In the genomic region with DNA sequence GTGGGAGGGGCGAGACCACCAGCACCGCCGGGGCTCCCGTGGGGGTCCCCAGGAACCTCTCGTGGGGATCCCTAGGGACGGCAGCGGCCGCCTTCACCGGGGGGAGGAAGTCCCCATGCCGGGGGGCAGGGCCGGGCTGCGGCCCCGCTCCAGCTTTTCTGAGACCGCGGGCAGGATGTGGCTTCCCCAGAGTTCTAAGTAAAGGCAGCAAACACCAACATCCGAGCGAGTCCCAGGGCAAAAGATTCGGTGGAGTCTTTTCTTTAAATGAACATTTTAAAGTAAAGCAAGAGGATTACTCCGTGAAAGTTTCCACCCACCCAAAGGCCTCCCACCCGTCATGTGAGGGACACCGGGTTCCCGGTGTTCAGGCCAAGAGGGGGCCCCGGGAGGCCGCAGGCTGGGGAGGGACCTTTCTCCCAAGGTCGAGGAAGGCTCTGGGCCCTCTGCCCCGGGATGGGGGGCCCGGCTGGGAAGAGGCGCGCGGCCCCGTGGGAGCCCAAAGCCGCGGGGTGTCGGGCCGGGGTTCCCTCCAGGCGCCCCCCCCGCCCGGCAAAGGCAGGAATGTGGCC, we compare ENCODE assay signal across 8 cellular contexts. TPM values are rescaled to one million over a fixed set of nuclear protein-coding genes. Genes with fewer than 3 reads are reported as not detected.
DNase-seq lines count a peak whose midpoint lies in the region; FAIRE-seq and TF ChIP-seq lines count a peak whose summit lies in the region.

No MANE protein-coding gene starts in this region.

- peaks cover 6% of the 10 kb centered on the region for H3K4me1 ChIP-seq in iPS-15b (ENCODE audit: control insufficient read depth, insufficient read depth, low read length)

- H3K36me3 Mint-ChIP-seq in activated naive CD8-positive, alpha-beta T cell treated with anti-CD3 and anti-CD28 coated beads for 36 hours: peaks cover 2% of the 10 kb centered on the region

- H3K4me1 Mint-ChIP-seq in activated naive CD8-positive, alpha-beta T cell treated with anti-CD3 and anti-CD28 coated beads for 36 hours: peaks cover 7% of the 10 kb centered on the region

- FAIRE-seq in GM12892 (lab: Jason Lieb, UNC): no peak

- no peaks in the 10 kb centered on the region for H3K27me3 Mint-ChIP-seq in activated naive CD8-positive, alpha-beta T cell treated with anti-CD3 and anti-CD28 coated beads for 36 hours

- H3K36me3 ChIP-seq in iPS-15b (ENCODE audit: control insufficient read depth, insufficient read depth, low read length): no peaks in the 10 kb centered on the region

- peak overlapping the region; percentile 45 for H3K4me3 ChIP-seq in iPS-15b (ENCODE audit: low read depth, low read length)

- H3K9me3 ChIP-seq in iPS-15b (ENCODE audit: control insufficient read depth, insufficient read depth, low read length): no peaks in the 10 kb centered on the region

- H3K27me3 ChIP-seq in iPS-15b (ENCODE audit: control insufficient read depth, insufficient read depth, low read length): peaks cover 22% of the 10 kb centered on the region

- peak; percentile 37 for DNase-seq in GM12892 (ENCODE audit: insufficient read length)
- peak; percentile 7 for DNase-seq in NCI-H226
- DNase-seq in activated naive CD8-positive, alpha-beta T cell treated with anti-CD3 and anti-CD28 coated beads for 36 hours: peak; percentile 78
- DNase-seq in stimulated activated CD4-positive, alpha-beta T cell treated with anti-CD3 and anti-CD28 coated beads, Interleukin-15, amount 100 ng/mL, for 24 hours: peak; percentile 78
- no peak for DNase-seq in NCI-H1436 treated with DMSO at 0.1 percent for 48 hours (lab: John Stamatoyannopoulos, UW)
- no peak for DNase-seq in NCI-H748 treated with DMSO at 0.1 percent for 48 hours (lab: John Stamatoyannopoulos, UW)
- DNase-seq in putamen (ENCODE audit: low spot score): no peak

- no peak for TF ChIP-seq POLR2A in GM12892 (IDR thresholded peaks at IDR 0.05; ENCODE audit: low read depth, low read length)

- H3K9ac ChIP-seq in iPS-15b (ENCODE audit: low read depth, low read length): no peak overlapping the region

- peak overlapping the region; percentile 92 for H3K27ac Mint-ChIP-seq in activated naive CD8-positive, alpha-beta T cell treated with anti-CD3 and anti-CD28 coated beads for 36 hours

- peak overlapping the region; percentile 93 for H3K4me3 Mint-ChIP-seq in activated naive CD8-positive, alpha-beta T cell treated with anti-CD3 and anti-CD28 coated beads for 36 hours

- H3K9me3 Mint-ChIP-seq in activated naive CD8-positive, alpha-beta T cell treated with anti-CD3 and anti-CD28 coated beads for 36 hours: peaks cover 2% of the 10 kb centered on the region

RNA-seq across cellular contexts. Expression of a gene that starts 44.1 kb away (rescaled TPM):
- polyA plus RNA-seq in GM12892 (2012; ENCODE audit: missing spikeins): 3.9 TPM
- 10 to 100 TPM; 37.3 to 38.4 TPM for total RNA-seq in activated naive CD8-positive, alpha-beta T cell treated with anti-CD3 and anti-CD28 coated beads for 36 hours

Comparison
In these comparisons a context has a peak if more than half of its experiments do, and no peak if none do; other contexts are left out.
1. DNase-seq: peak in GM12892 (single experiment), NCI-H226 (single experiment), activated naive CD8-positive, alpha-beta T cell treated with anti-CD3 and anti-CD28 coated beads for 36 hours (single experiment) and stimulated activated CD4-positive, alpha-beta T cell treated with anti-CD3 and anti-CD28 coated beads, Interleukin-15, amount 100 ng/mL, for 24 hours (single experiment); none in NCI-H1436 treated with DMSO at 0.1 percent for 48 hours (single experiment), NCI-H748 treated with DMSO at 0.1 percent for 48 hours (single experiment) and putamen (single experiment).